8 cellular contexts compared by ENCODE assay signal in genomic region chr7:66843492-66843891, GRCh38.
DNase-seq lines count a peak whose midpoint lies in the region; TF ChIP-seq lines count a peak whose summit lies in the region.
"Not testable (repeated sequence)": the region's sequence is repeated elsewhere in the genome, so short reads cannot be mapped to it uniquely, and the experiment has no call there.

No MANE protein-coding gene starts in this region.

- H3K27me3 Mint-ChIP-seq in activated T-helper 2 cell treated with anti-CD3 and anti-CD28 coated beads, Interferon-gamma antibody, Interleukin-2, Interleukin-4, amounts not matched to agents 10 μg/mL and 5 μg/mL and 100 μg/mL, durations not matched to agents 14 hours and 24 hours and 36 hours (ENCODE audit: low read depth); nephron (ENCODE audit: low read depth): not testable (repeated sequence)

- not testable (repeated sequence) for H3K9me2 ChIP-seq in SU-DHL-6 (replicated peaks; ENCODE audit: insufficient read depth, low read length)

- not testable (repeated sequence) for H3K9ac ChIP-seq in HUES48 (ENCODE audit: low read depth, low read length)
- H3K9ac ChIP-seq in SU-DHL-6 (ENCODE audit: low read length) (peak overlapping the region; percentile 75; the same call in 1 of the 2 replicates), skeletal muscle tissue (ENCODE audit: low read depth in 1 of 3, low read length in 3 of 3) (peak overlapping the region in 2 of 3 donors; percentile 85 to 99)

- H3K4me3 Mint-ChIP-seq in activated T-helper 2 cell treated with anti-CD3 and anti-CD28 coated beads, Interferon-gamma antibody, Interleukin-2, Interleukin-4, amounts not matched to agents 10 μg/mL and 5 μg/mL and 100 μg/mL, durations not matched to agents 14 hours and 24 hours and 36 hours (ENCODE audit: low read depth), result peak overlapping the region; percentile 97
- H3K4me3 Mint-ChIP-seq in nephron, result peak overlapping the region; percentile 92 to 98 (median 95)

- not testable (repeated sequence) for H3K27ac ChIP-seq in HUES48 (ENCODE audit: low read depth, low read length); SU-DHL-6 (ENCODE audit: low read depth, low read length); skeletal muscle tissue (ENCODE audit: low read depth, low read length)
- peak overlapping the region in 7 of 59 donors; percentile 90 to 95 (median 94) for H3K27ac ChIP-seq in dorsolateral prefrontal cortex

- H3K27ac Mint-ChIP-seq in activated T-helper 2 cell treated with anti-CD3 and anti-CD28 coated beads, Interferon-gamma antibody, Interleukin-2, Interleukin-4, amounts not matched to agents 10 μg/mL and 5 μg/mL and 100 μg/mL, durations not matched to agents 14 hours and 24 hours and 36 hours, result not testable (repeated sequence)
- H3K27ac Mint-ChIP-seq in nephron, result peak overlapping the region in 2 of 3 experiments; percentile 22 to 56

- not testable (repeated sequence) for H3K79me2 ChIP-seq in SU-DHL-6 (ENCODE audit: insufficient read depth, low read length)

- H4K20me1 ChIP-seq in SU-DHL-6 (ENCODE audit: low read depth, low read length), result not testable (repeated sequence)

- not testable (repeated sequence) for H3K9me3 Mint-ChIP-seq in activated T-helper 2 cell treated with anti-CD3 and anti-CD28 coated beads, Interferon-gamma antibody, Interleukin-2, Interleukin-4, amounts not matched to agents 10 μg/mL and 5 μg/mL and 100 μg/mL, durations not matched to agents 14 hours and 24 hours and 36 hours; nephron

- intact Hi-C loops in activated T-helper 2 cell treated with anti-CD3 and anti-CD28 coated beads, Interferon-gamma antibody, Interleukin-2, Interleukin-4, amounts not matched to agents 10 μg/mL and 5 μg/mL and 100 μg/mL, durations not matched to agents 14 hours and 24 hours and 36 hours (cut with micrococcal nuclease), result loop anchor here (10.0 kb wide), 2 partner anchors 219 to 1939 kb away; partner anchors contain the start of genes KCTD7 and ZNF273
- intact Hi-C loops in dorsolateral prefrontal cortex (cut with DNase I), result loop anchor here (5.0 to 10.0 kb wide), 6 partner anchors 36 to 349 kb away; partner anchors contain the start of genes RABGEF1 (in 1 of the 2), SBDS (in 1 of the 2) and TYW1 (in 1 of the 2)

- peak overlapping the region; percentile 88 for H3K4me2 ChIP-seq in SU-DHL-6 (ENCODE audit: low read depth, low read length, poor library complexity, severe bottlenecking)

- H3K4me1 ChIP-seq in HUES48 (ENCODE audit: control insufficient read depth, insufficient read depth, low read length) (peaks cover 12% of the 10 kb centered on the region), skeletal muscle tissue (ENCODE audit: control insufficient read depth in 3 of 3, insufficient read depth in 3 of 3, low read length in 3 of 3) (peaks cover 5 to 20% (median 9%) of the 10 kb centered on the region in 3 donors)

- H3K9me3 ChIP-seq in HUES48 (ENCODE audit: control insufficient read depth, insufficient read depth, low read length); SU-DHL-6 (ENCODE audit: insufficient read depth, low read length); iPS-18c (ENCODE audit: control insufficient read depth, insufficient read depth, low read length); skeletal muscle tissue (ENCODE audit: control insufficient read depth in 3 of 3, low read length in 3 of 3): not testable (repeated sequence)

- not testable (repeated sequence) for H3K27me3 ChIP-seq in HUES48 (ENCODE audit: control insufficient read depth, insufficient read depth, low read length); SU-DHL-6 (ENCODE audit: low read length); dorsolateral prefrontal cortex; skeletal muscle tissue (ENCODE audit: control insufficient read depth in 3 of 3, insufficient read depth in 3 of 3, low read length in 3 of 3)

- H3K4me3 ChIP-seq in AG10803 (ENCODE audit: low read length), result peak overlapping the region; percentile 94
- peak overlapping the region; percentile 89 for H3K4me3 ChIP-seq in HUES48 (ENCODE audit: low read depth, low read length)
- peak overlapping the region; percentile 78 for H3K4me3 ChIP-seq in SU-DHL-6 (ENCODE audit: insufficient read depth, low read length, poor library complexity, severe bottlenecking)
- H3K4me3 ChIP-seq in dorsolateral prefrontal cortex, result peak overlapping the region in 53 of 59 donors; percentile 40 to 100 (median 91)
- H3K4me3 ChIP-seq in iPS-18c (ENCODE audit: insufficient read depth, low read depth, low read length), result peak overlapping the region; percentile 99; the same call in 1 of the 2 replicates
- H3K4me3 ChIP-seq in skeletal muscle tissue (ENCODE audit: low read length in 3 of 3), result peak overlapping the region; percentile 86 to 99 (median 98)

- not testable (repeated sequence) for H3F3A ChIP-seq in SU-DHL-6 (ENCODE audit: insufficient read depth)

- H3K4me1 Mint-ChIP-seq in activated T-helper 2 cell treated with anti-CD3 and anti-CD28 coated beads, Interferon-gamma antibody, Interleukin-2, Interleukin-4, amounts not matched to agents 10 μg/mL and 5 μg/mL and 100 μg/mL, durations not matched to agents 14 hours and 24 hours and 36 hours (ENCODE audit: low read depth), result peaks cover 19% of the 10 kb centered on the region
- H3K4me1 Mint-ChIP-seq in nephron, result peaks cover 23% of the 10 kb centered on the region

- H3K36me3 ChIP-seq in HUES48 (ENCODE audit: control insufficient read depth, insufficient read depth, low read length); SU-DHL-6 (ENCODE audit: low read length); skeletal muscle tissue (ENCODE audit: control insufficient read depth in 3 of 3, insufficient read depth in 3 of 3, low read length in 3 of 3): not testable (repeated sequence)

- not testable (repeated sequence) for TF ChIP-seq CTCF in AG10803 (conservative IDR thresholded peaks at IDR 0.05; ENCODE audit: low read length); SU-DHL-6 (IDR thresholded peaks at IDR 0.05; ENCODE audit: insufficient read depth, low read length, poor library complexity, severe bottlenecking); dorsolateral prefrontal cortex (IDR thresholded peaks at IDR 0.05 in 54 of 56, conservative IDR thresholded peaks at IDR 0.05 in 2 of 56; ENCODE audit: low read depth in 1 of 56, partially characterized antibody in 56 of 56); nephron (IDR thresholded peaks at IDR 0.05; ENCODE audit: unreplicated experiment in 3 of 3)

- DNase-seq in AG10803 (ENCODE audit: low read depth); activated T-helper 2 cell treated with anti-CD3 and anti-CD28 coated beads, Interferon-gamma antibody, Interleukin-2, Interleukin-4, amounts not matched to agents 10 μg/mL and 5 μg/mL and 100 μg/mL, durations not matched to agents 14 hours and 24 hours and 36 hours (ENCODE audit: low spot score); dorsolateral prefrontal cortex: not testable (repeated sequence)

- H2AFZ ChIP-seq in SU-DHL-6 (ENCODE audit: low read depth, low read length, severe bottlenecking), result not testable (repeated sequence)

- H3K36me3 Mint-ChIP-seq in activated T-helper 2 cell treated with anti-CD3 and anti-CD28 coated beads, Interferon-gamma antibody, Interleukin-2, Interleukin-4, amounts not matched to agents 10 μg/mL and 5 μg/mL and 100 μg/mL, durations not matched to agents 14 hours and 24 hours and 36 hours (ENCODE audit: low read depth); nephron (ENCODE audit: low read depth): not testable (repeated sequence)
